Comparison of ENCODE assay signal across 14 cellular contexts in the genomic region with DNA sequence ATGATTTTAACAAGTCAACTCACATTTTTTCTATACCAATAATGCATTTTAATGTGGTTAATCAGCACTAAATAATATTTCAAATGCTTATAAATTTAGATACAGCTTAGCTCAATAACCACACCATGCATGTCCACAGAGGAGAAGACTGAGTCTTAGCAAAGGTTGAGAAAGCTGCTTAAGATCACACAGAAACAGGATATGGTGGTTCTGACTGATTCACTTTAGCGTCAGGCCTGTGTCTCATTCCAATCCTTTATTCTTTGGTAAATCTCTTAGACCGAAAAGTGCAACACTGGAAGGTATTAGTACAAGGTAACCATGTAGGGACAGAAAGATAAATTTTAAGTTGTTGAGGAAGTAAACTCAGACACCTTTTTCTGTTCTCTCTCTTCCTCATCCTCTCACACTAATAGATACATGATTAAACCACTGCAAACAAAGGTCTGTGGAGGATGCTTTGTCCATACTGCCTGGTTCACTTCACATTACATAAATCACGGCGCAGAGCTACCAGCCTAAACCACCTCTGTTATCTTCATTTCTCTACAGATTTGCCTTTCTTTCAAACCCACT.
DNase-seq lines count a peak whose midpoint lies in the region; ATAC-seq and TF ChIP-seq lines count a peak whose summit lies in the region.
"Had no signal": no experiment of that assay in that cellular context is flagged by ENCODE, and none has a peak within 500 bp of the region (broad histone marks: within the 10 kb centered on the region; RNA-seq: fewer than 3 reads in every experiment).

No MANE protein-coding gene starts in this region.

- no peak overlapping the region for H3K27ac Mint-ChIP-seq in activated CD4-positive, alpha-beta memory T cell treated with anti-CD3 and anti-CD28 coated beads, Interleukin-2, amount 10 ng/mL, durations not matched to agents 7 days and 5 days

- no peaks in the 10 kb centered on the region for H3K27me3 Mint-ChIP-seq in activated CD4-positive, alpha-beta memory T cell treated with anti-CD3 and anti-CD28 coated beads, Interleukin-2, amount 10 ng/mL, durations not matched to agents 7 days and 5 days
- H3K27me3 Mint-ChIP-seq: natural killer cell treated with Interleukin-12 subunit alpha and Interleukin-12 subunit beta and Interleukin-15 and Interleukin-18, amount 100 ng/mL, for 72 hours had no signal

- peaks cover 0 to 13% (median 0%) of the 10 kb centered on the region in 9 donors for H3K4me1 ChIP-seq in heart right ventricle
- H3K4me1 ChIP-seq: lower lobe of right lung had no signal

- H3K4me3 Mint-ChIP-seq in activated CD4-positive, alpha-beta memory T cell treated with anti-CD3 and anti-CD28 coated beads, Interleukin-2, amount 10 ng/mL, durations not matched to agents 7 days and 5 days = no peak overlapping the region
- H3K4me3 Mint-ChIP-seq: natural killer cell treated with Interleukin-12 subunit alpha and Interleukin-12 subunit beta and Interleukin-15 and Interleukin-18, amount 100 ng/mL, for 72 hours had no signal

- POLR2A ChIA-PET in activated CD4-positive, alpha-beta memory T cell treated with anti-CD3 and anti-CD28 coated beads, Interleukin-2, amount 10 ng/mL, durations not matched to agents 7 days and 5 days (lab: Charles Lee) = no interaction called here

- peaks cover 7% of the 10 kb centered on the region for H3K4me1 Mint-ChIP-seq in activated CD4-positive, alpha-beta memory T cell treated with anti-CD3 and anti-CD28 coated beads, Interleukin-2, amount 10 ng/mL, durations not matched to agents 7 days and 5 days

- CTCF ChIA-PET in activated CD4-positive, alpha-beta memory T cell treated with anti-CD3 and anti-CD28 coated beads, Interleukin-2, amount 10 ng/mL, durations not matched to agents 7 days and 5 days (lab: Charles Lee) = no interaction called here

- H3K9me3 Mint-ChIP-seq in activated CD4-positive, alpha-beta memory T cell treated with anti-CD3 and anti-CD28 coated beads, Interleukin-2, amount 10 ng/mL, durations not matched to agents 7 days and 5 days = no peaks in the 10 kb centered on the region
- H3K9me3 Mint-ChIP-seq: natural killer cell treated with Interleukin-12 subunit alpha and Interleukin-12 subunit beta and Interleukin-15 and Interleukin-18, amount 100 ng/mL, for 72 hours had no signal

- WGBS in heart right ventricle, 2 donors = 96 to 97% methylated on average over 4 of the region's 4 CpGs

- peaks cover 0 to under 1% (median 0%) of the 10 kb centered on the region in 9 donors for H3K36me3 ChIP-seq in heart right ventricle
- H3K36me3 ChIP-seq: lower lobe of right lung had no signal

- H3K36me3 Mint-ChIP-seq in activated CD4-positive, alpha-beta memory T cell treated with anti-CD3 and anti-CD28 coated beads, Interleukin-2, amount 10 ng/mL, durations not matched to agents 7 days and 5 days (ENCODE audit: low read depth) = no peaks in the 10 kb centered on the region
- H3K36me3 Mint-ChIP-seq: natural killer cell treated with Interleukin-12 subunit alpha and Interleukin-12 subunit beta and Interleukin-15 and Interleukin-18, amount 100 ng/mL, for 72 hours had no signal

- intact Hi-C loops in heart right ventricle (cut with DNase I) = no loop called here

- no peaks in the 10 kb centered on the region for H3K27me3 ChIP-seq in heart right ventricle
- H3K27me3 ChIP-seq: dorsolateral prefrontal cortex had no signal

- H3K27ac ChIP-seq in heart right ventricle = no peak overlapping the region
- H3K27ac ChIP-seq: dorsolateral prefrontal cortex, lower lobe of right lung had no signal

- no peak for DNase-seq in heart right ventricle
- DNase-seq in activated CD4-positive, alpha-beta memory T cell treated with anti-CD3 and anti-CD28 coated beads, Interleukin-2, amount 10 ng/mL, durations not matched to agents 7 days and 5 days = no peak
- DNase-seq: activated CD4-positive, alpha-beta T cell treated with anti-CD3 and anti-CD28 coated beads for 4 hours; dorsolateral prefrontal cortex; lower lobe of right lung; NCI-H187; NCI-H69; right cardiac atrium had no signal

- peak; percentile 58 for ATAC-seq in GM18519 (IDR thresholded peaks at IDR 0.05; ENCODE audit: low FRiP score, unreplicated experiment)
- ATAC-seq in GM21526 (IDR thresholded peaks at IDR 0.05; ENCODE audit: low FRiP score, unreplicated experiment) = peak; percentile 58
- ATAC-seq in HG03103 (IDR thresholded peaks at IDR 0.05; ENCODE audit: low read depth, unreplicated experiment) = peak; percentile 48
- ATAC-seq in esophagus mucosa = peak; percentile 48
- no peak for ATAC-seq in heart right ventricle
- ATAC-seq in HG03280 (IDR thresholded peaks at IDR 0.05; ENCODE audit: unreplicated experiment) = no peak
- ATAC-seq: lower lobe of right lung, right cardiac atrium had no signal

- no peak for TF ChIP-seq CTCF in heart right ventricle (IDR thresholded peaks at IDR 0.05)

- H3K4me3 ChIP-seq in heart right ventricle = no peak overlapping the region
- H3K4me3 ChIP-seq: dorsolateral prefrontal cortex, lower lobe of right lung had no signal

- no peaks in the 10 kb centered on the region for H3K9me3 ChIP-seq in heart right ventricle
- H3K9me3 ChIP-seq: lower lobe of right lung had no signal

Comparison
In these comparisons a context has a peak if more than half of its experiments do, and no peak if none do; other contexts are left out.
1. ATAC-seq: peak in GM18519 (single experiment), GM21526 (single experiment), HG03103 (single experiment) and esophagus mucosa (single experiment); none in heart right ventricle (0 of 8) and HG03280 (single experiment).